In the genomic region with DNA sequence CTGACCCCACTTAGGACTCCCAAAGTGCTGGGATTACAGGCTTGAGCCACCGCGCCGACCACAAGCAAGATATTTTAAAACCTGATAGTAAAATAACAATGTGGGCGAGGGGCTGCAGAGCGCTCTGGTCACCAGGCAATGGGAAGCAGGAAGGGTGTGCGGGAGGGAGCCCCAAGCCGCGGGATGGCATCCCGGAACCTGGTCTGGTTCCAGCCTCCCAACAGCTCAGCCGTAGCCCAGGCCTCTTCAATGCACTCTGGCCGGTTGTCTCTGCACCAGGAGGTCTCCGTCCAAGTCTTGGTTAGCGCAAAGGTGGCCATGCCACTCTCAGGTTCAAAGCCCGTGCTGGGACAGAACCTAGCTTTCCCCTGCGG, we compare ENCODE assay signal across 10 cellular contexts. TPM values are rescaled to one million over a fixed set of nuclear protein-coding genes. Genes with fewer than 3 reads are reported as not detected.
DNase-seq lines count a peak whose midpoint lies in the region; FAIRE-seq and TF ChIP-seq lines count a peak whose summit lies in the region.
"Had no signal": no experiment of that assay in that cellular context is flagged by ENCODE, and none has a peak within 500 bp of the region (broad histone marks: within the 10 kb centered on the region; RNA-seq: fewer than 3 reads in every experiment).

No MANE protein-coding gene starts in this region.

- peaks cover 6% of the 10 kb centered on the region for H3K36me3 Mint-ChIP-seq in T-helper 2 cell treated with Interferon-gamma antibody and Interleukin-4, amounts not matched to agents 5 μg/mL and 100 μg/mL, for 36 hours (ENCODE audit: low read depth)
- H3K36me3 Mint-ChIP-seq in activated naive CD8-positive, alpha-beta T cell: no peaks in the 10 kb centered on the region

- no peak for DNase-seq in T-helper 2 cell treated with Interferon-gamma antibody and Interleukin-4, amounts not matched to agents 5 μg/mL and 100 μg/mL, for 36 hours (ENCODE audit: low spot score)
- DNase-seq in T-helper 2 cell: no peak
- DNase-seq in kidney: peak; percentile 81
- no peak for DNase-seq in testis
- DNase-seq in medulla oblongata (ENCODE audit: extremely low spot score): no peak
- DNase-seq in COLO668 (lab: John Stamatoyannopoulos, UW; ENCODE audit: unreplicated experiment): no peak
- no peak for DNase-seq in SK-N-DZ (ENCODE audit: low spot score)
- DNase-seq: NCI-H2081 treated with DMSO at 0.1 percent for 48 hours had no signal

- H3K4me3 Mint-ChIP-seq in T-helper 2 cell treated with Interferon-gamma antibody and Interleukin-4, amounts not matched to agents 5 μg/mL and 100 μg/mL, for 36 hours: peak overlapping the region; percentile 62
- H3K4me3 Mint-ChIP-seq in activated naive CD8-positive, alpha-beta T cell: peak overlapping the region; percentile 74

- intact Hi-C loops in kidney (cut with DNase I): no loop called here
- intact Hi-C loops in testis (cut with DNase I; ENCODE audit: low total_unique reads): no loop called here

- H3K4me3 ChIP-seq in kidney (ENCODE audit: low read length in 2 of 2) (no peak overlapping the region), testis (peak overlapping the region; percentile 43 to 56)

- TF ChIP-seq CTCF in kidney (IDR thresholded peaks at IDR 0.05; ENCODE audit: borderline replicate concordance, extremely low read depth, insufficient read depth): no peak
- TF ChIP-seq CTCF in testis (IDR thresholded peaks at IDR 0.05): no peak

- H3K9ac ChIP-seq in kidney (ENCODE audit: low read length in 2 of 2): no peak overlapping the region

- peaks cover 0 to 9% of the 10 kb centered on the region in 2 donors for H3K4me1 ChIP-seq in kidney (ENCODE audit: control insufficient read depth in 1 of 2, insufficient read depth in 1 of 2, low read depth in 1 of 2, low read length in 2 of 2)
- H3K4me1 ChIP-seq in testis: peaks cover 17% of the 10 kb centered on the region

- H3K27ac Mint-ChIP-seq in T-helper 2 cell treated with Interferon-gamma antibody and Interleukin-4, amounts not matched to agents 5 μg/mL and 100 μg/mL, for 36 hours: no peak overlapping the region
- no peak overlapping the region for H3K27ac Mint-ChIP-seq in activated naive CD8-positive, alpha-beta T cell

- H3K27ac ChIP-seq in kidney (ENCODE audit: low read depth in 2 of 2, low read length in 2 of 2) (peak overlapping the region in 1 of 2 donors; percentile 9), testis (peak overlapping the region in 1 of 2 donors; percentile 44)

- H3K27me3 ChIP-seq in testis: no peaks in the 10 kb centered on the region

- H3K9me3 Mint-ChIP-seq in T-helper 2 cell treated with Interferon-gamma antibody and Interleukin-4, amounts not matched to agents 5 μg/mL and 100 μg/mL, for 36 hours: no peaks in the 10 kb centered on the region
- no peaks in the 10 kb centered on the region for H3K9me3 Mint-ChIP-seq in activated naive CD8-positive, alpha-beta T cell (ENCODE audit: low read depth)

- H3K9me3 ChIP-seq in kidney (ENCODE audit: control insufficient read depth in 1 of 2, low read length in 2 of 2) (no peaks in the 10 kb centered on the region), testis (no peaks in the 10 kb centered on the region)

- H3K27me3 Mint-ChIP-seq in T-helper 2 cell treated with Interferon-gamma antibody and Interleukin-4, amounts not matched to agents 5 μg/mL and 100 μg/mL, for 36 hours (ENCODE audit: low read depth): no peaks in the 10 kb centered on the region
- no peaks in the 10 kb centered on the region for H3K27me3 Mint-ChIP-seq in activated naive CD8-positive, alpha-beta T cell

- TF ChIP-seq POLR2A in testis (IDR thresholded peaks at IDR 0.05): no peak

- FAIRE-seq in kidney (lab: Jason Lieb, UNC): no peak
- FAIRE-seq: A204.1 had no signal

- H3K36me3 ChIP-seq in kidney (ENCODE audit: control insufficient read depth in 1 of 2, insufficient read depth in 2 of 2, low read length in 2 of 2) (peaks cover 0 to 11% of the 10 kb centered on the region in 2 donors), testis (ENCODE audit: low read depth, missing control alignments) (no peaks in the 10 kb centered on the region)

- 46 to 47% methylated on average over 15 of the region's 15 CpGs for WGBS in testis, 2 donors

- H3K4me1 Mint-ChIP-seq in T-helper 2 cell treated with Interferon-gamma antibody and Interleukin-4, amounts not matched to agents 5 μg/mL and 100 μg/mL, for 36 hours (ENCODE audit: low read depth): peaks cover 7% of the 10 kb centered on the region
- peaks cover 5% of the 10 kb centered on the region for H3K4me1 Mint-ChIP-seq in activated naive CD8-positive, alpha-beta T cell (ENCODE audit: low read depth)

RNA-seq across cellular contexts. Expression of a gene that starts 0.7 kb away (rescaled TPM):
- 12.7 TPM for total RNA-seq in kidney
- 14.4 TPM for polyA plus RNA-seq in kidney (ENCODE audit: insufficient read depth, low read depth, low replicate concordance)
- total RNA-seq in testis: 10 to 100 TPM in 1 of 2 donors, 1 to 10 TPM in 1; 7.2 to 10.1 TPM
- polyA plus RNA-seq in testis (ENCODE audit: insufficient read depth, low read depth, low replicate concordance): 6.9 TPM
- 9.9 and 14.0 TPM in 2 replicates for polyA plus RNA-seq in SK-N-DZ (2014; cell fraction: cytosol; rRNA removed)
- polyA plus RNA-seq in SK-N-DZ (2014; cell fraction: nucleus; rRNA removed): 46.3 and 50.0 TPM in 2 replicates

RNA-seq across cellular contexts. Expression of a gene that starts 6.3 kb away (rescaled TPM):
- total RNA-seq in kidney (2.3 TPM), testis (1 to 10 TPM; 1.4 to 1.7 TPM)
- polyA plus RNA-seq in kidney (ENCODE audit: insufficient read depth, low read depth, low replicate concordance) (1.7 TPM), testis (ENCODE audit: insufficient read depth, low read depth, low replicate concordance) (0.78 TPM)
- polyA plus RNA-seq in SK-N-DZ (2014; cell fraction: cytosol; rRNA removed): 58.9 and 76.5 TPM in 2 replicates
- polyA plus RNA-seq in SK-N-DZ (2014; cell fraction: nucleus; rRNA removed): 89.1 and 125 TPM in 2 replicates

RNA-seq across cellular contexts. Expression of a gene that starts 10.2 kb away (rescaled TPM):
- 63.2 TPM for total RNA-seq in kidney
- 57.3 TPM for polyA plus RNA-seq in kidney (ENCODE audit: insufficient read depth, low read depth, low replicate concordance)
- total RNA-seq in testis: 100 to 1,000 TPM; 122 to 124 TPM
- 62.2 TPM for polyA plus RNA-seq in testis (ENCODE audit: insufficient read depth, low read depth, low replicate concordance)
- polyA plus RNA-seq in SK-N-DZ (2014; cell fraction: cytosol; rRNA removed): 38.6 and 45.9 TPM in 2 replicates
- 78.8 and 112 TPM in 2 replicates for polyA plus RNA-seq in SK-N-DZ (2014; cell fraction: nucleus; rRNA removed)

RNA-seq across cellular contexts. Expression of a gene that starts 22.8 kb away (rescaled TPM):
- 9.3 TPM for total RNA-seq in kidney
- 5.5 TPM for polyA plus RNA-seq in kidney (ENCODE audit: insufficient read depth, low read depth, low replicate concordance)
- total RNA-seq in testis: 1 to 10 TPM; 5.7 to 9.6 TPM
- polyA plus RNA-seq in testis (ENCODE audit: insufficient read depth, low read depth, low replicate concordance): 8.5 TPM
- not detected in 2 replicates for polyA plus RNA-seq in SK-N-DZ (2014; cell fraction: cytosol; rRNA removed)
- 1.2 TPM in 1 of 2 replicates, not detected in the other for polyA plus RNA-seq in SK-N-DZ (2014; cell fraction: nucleus; rRNA removed)

RNA-seq across cellular contexts. Expression of a gene that starts 30.6 kb away (rescaled TPM):
- 189 TPM for total RNA-seq in kidney
- 80.2 TPM for polyA plus RNA-seq in kidney (ENCODE audit: insufficient read depth, low read depth, low replicate concordance)
- total RNA-seq in testis: 100 to 1,000 TPM in 1 of 2 donors, 10 to 100 TPM in 1; 75.9 to 103 TPM
- 47.7 TPM for polyA plus RNA-seq in testis (ENCODE audit: insufficient read depth, low read depth, low replicate concordance)
- polyA plus RNA-seq in SK-N-DZ (2014; cell fraction: cytosol; rRNA removed): 34.3 and 47.9 TPM in 2 replicates
- polyA plus RNA-seq in SK-N-DZ (2014; cell fraction: nucleus; rRNA removed): 420 and 583 TPM in 2 replicates

Comparison
In these comparisons a context has a peak if more than half of its experiments do, and no peak if none do; other contexts are left out.
1. H3K4me3 ChIP-seq: peak in testis (2 of 2); none in kidney (0 of 2).